In genomic region chr20:51416532-51417244, GRCh38 we compare ENCODE assay signal across 16 cellular contexts.
DNase-seq lines count a peak whose midpoint lies in the region; ATAC-seq and TF ChIP-seq lines count a peak whose summit lies in the region.
"Had no signal": no experiment of that assay in that cellular context is flagged by ENCODE, and none has a peak within 500 bp of the region (broad histone marks: within the 10 kb centered on the region; RNA-seq: fewer than 3 reads in every experiment).

No MANE protein-coding gene starts in this region.

- H3K27ac Mint-ChIP-seq in T-helper 1 cell treated with Interleukin-12 subunit alpha and Interleukin-12 subunit beta and Interleukin-4 antibody, amounts not matched to agents 30 μg/mL and 1 μg/mL, for 36 hours, result peak overlapping the region; percentile 62
- peak overlapping the region; percentile 83 for H3K27ac Mint-ChIP-seq in activated T-helper 1 cell treated with anti-CD3 and anti-CD28 coated beads, Interleukin-12 subunit alpha, Interleukin-12 subunit beta, Interleukin-2, Interleukin-4 antibody, amounts not matched to agents 30 ng/mL and 10 ng/mL and 1 ng/mL, durations not matched to agents 14 hours and 24 hours and 36 hours
- H3K27ac Mint-ChIP-seq in naive thymus-derived CD8-positive, alpha-beta T cell, result peak overlapping the region; percentile 19 to 98 (median 75)
- H3K27ac Mint-ChIP-seq: HFFc6 had no signal

- CTCF ChIA-PET in GM10248 (lab: Yijun Ruan, JAX), result interaction anchor here (1.1 to 4.0 kb wide), 6 partner anchors 12 to 178 kb away, joined by 3 to 20 read pairs (median 4); partner anchors contain the start of gene NFATC2

- no peak for ATAC-seq in naive thymus-derived CD8-positive, alpha-beta T cell
- no peak for ATAC-seq in HG03469 (IDR thresholded peaks at IDR 0.05; ENCODE audit: unreplicated experiment)
- ATAC-seq: Panc1, pancreas had no signal

- H3K27me3 Mint-ChIP-seq in T-helper 1 cell treated with Interleukin-12 subunit alpha and Interleukin-12 subunit beta and Interleukin-4 antibody, amounts not matched to agents 30 μg/mL and 1 μg/mL, for 36 hours (ENCODE audit: low read depth), result no peaks in the 10 kb centered on the region
- H3K27me3 Mint-ChIP-seq in activated T-helper 1 cell treated with anti-CD3 and anti-CD28 coated beads, Interleukin-12 subunit alpha, Interleukin-12 subunit beta, Interleukin-2, Interleukin-4 antibody, amounts not matched to agents 30 ng/mL and 10 ng/mL and 1 ng/mL, durations not matched to agents 14 hours and 24 hours and 36 hours (ENCODE audit: insufficient read depth), result no peaks in the 10 kb centered on the region
- no peaks in the 10 kb centered on the region for H3K27me3 Mint-ChIP-seq in naive thymus-derived CD8-positive, alpha-beta T cell

- TF ChIP-seq CTCF in GM13976 (IDR thresholded peaks at IDR 0.05; ENCODE audit: borderline replicate concordance, control extremely low read depth, extremely low read depth, insufficient read depth, missing control alignments), result no peak
- TF ChIP-seq CTCF in GM10248 (IDR thresholded peaks at IDR 0.05; ENCODE audit: control extremely low read depth, extremely low read depth, low read depth, missing control alignments), result no peak

- intact Hi-C loops in activated T-helper 1 cell treated with anti-CD3 and anti-CD28 coated beads, Interleukin-12 subunit alpha, Interleukin-12 subunit beta, Interleukin-2, Interleukin-4 antibody, amounts not matched to agents 30 ng/mL and 10 ng/mL and 1 ng/mL, durations not matched to agents 14 hours and 24 hours and 36 hours (cut with micrococcal nuclease), result no loop called here

- peaks cover 44% of the 10 kb centered on the region for H3K36me3 Mint-ChIP-seq in T-helper 1 cell treated with Interleukin-12 subunit alpha and Interleukin-12 subunit beta and Interleukin-4 antibody, amounts not matched to agents 30 μg/mL and 1 μg/mL, for 36 hours (ENCODE audit: low read depth)
- peaks cover 49% of the 10 kb centered on the region for H3K36me3 Mint-ChIP-seq in activated T-helper 1 cell treated with anti-CD3 and anti-CD28 coated beads, Interleukin-12 subunit alpha, Interleukin-12 subunit beta, Interleukin-2, Interleukin-4 antibody, amounts not matched to agents 30 ng/mL and 10 ng/mL and 1 ng/mL, durations not matched to agents 14 hours and 24 hours and 36 hours (ENCODE audit: low read depth)
- peaks cover 0 to 69% (median 0%) of the 10 kb centered on the region in 3 donors for H3K36me3 Mint-ChIP-seq in naive thymus-derived CD8-positive, alpha-beta T cell

- DNase-seq in T-helper 1 cell (no peak), GM13976 (ENCODE audit: low spot score) (peak; percentile 24), GM10248 (ENCODE audit: extremely low spot score) (no peak), 8988T (no peak)
- no peak for DNase-seq in activated T-helper 1 cell treated with anti-CD3 and anti-CD28 coated beads, Interleukin-12 subunit alpha, Interleukin-12 subunit beta, Interleukin-2, Interleukin-4 antibody, amounts not matched to agents 30 ng/mL and 10 ng/mL and 1 ng/mL, durations not matched to agents 14 hours and 24 hours and 36 hours (ENCODE audit: low spot score)
- DNase-seq in naive thymus-derived CD8-positive, alpha-beta T cell, result no peak
- DNase-seq: HFFc6, NCI-H1694 treated with DMSO at 0.1 percent for 48 hours, NCI-H526 treated with DMSO at 0.1 percent for 48 hours, pancreas, testis, WERI-Rb-1 had no signal

- in situ Hi-C loops in GM13976 (cut with MboI; ENCODE audit: low sequenced_read_pairs, unreplicated experiment), result no loop called here

- no peaks in the 10 kb centered on the region for H3K9me3 Mint-ChIP-seq in T-helper 1 cell treated with Interleukin-12 subunit alpha and Interleukin-12 subunit beta and Interleukin-4 antibody, amounts not matched to agents 30 μg/mL and 1 μg/mL, for 36 hours
- no peaks in the 10 kb centered on the region for H3K9me3 Mint-ChIP-seq in activated T-helper 1 cell treated with anti-CD3 and anti-CD28 coated beads, Interleukin-12 subunit alpha, Interleukin-12 subunit beta, Interleukin-2, Interleukin-4 antibody, amounts not matched to agents 30 ng/mL and 10 ng/mL and 1 ng/mL, durations not matched to agents 14 hours and 24 hours and 36 hours
- no peaks in the 10 kb centered on the region for H3K9me3 Mint-ChIP-seq in naive thymus-derived CD8-positive, alpha-beta T cell
- H3K9me3 Mint-ChIP-seq: dendritic cell treated with granulocyte-macrophage colony-stimulating factor and Interleukin-4, amounts not matched to agents 40 ng/mL and 50 ng/mL, for 4 days; HFFc6 had no signal

- H3K4me1 Mint-ChIP-seq in T-helper 1 cell treated with Interleukin-12 subunit alpha and Interleukin-12 subunit beta and Interleukin-4 antibody, amounts not matched to agents 30 μg/mL and 1 μg/mL, for 36 hours (ENCODE audit: low read depth), result peaks cover 58% of the 10 kb centered on the region
- peaks cover 75% of the 10 kb centered on the region for H3K4me1 Mint-ChIP-seq in activated T-helper 1 cell treated with anti-CD3 and anti-CD28 coated beads, Interleukin-12 subunit alpha, Interleukin-12 subunit beta, Interleukin-2, Interleukin-4 antibody, amounts not matched to agents 30 ng/mL and 10 ng/mL and 1 ng/mL, durations not matched to agents 14 hours and 24 hours and 36 hours (ENCODE audit: low read depth)
- H3K4me1 Mint-ChIP-seq in naive thymus-derived CD8-positive, alpha-beta T cell, result peaks cover 10 to 74% (median 26%) of the 10 kb centered on the region in 4 donors

- H3K4me3 Mint-ChIP-seq in T-helper 1 cell treated with Interleukin-12 subunit alpha and Interleukin-12 subunit beta and Interleukin-4 antibody, amounts not matched to agents 30 μg/mL and 1 μg/mL, for 36 hours, result peak overlapping the region; percentile 25
- H3K4me3 Mint-ChIP-seq in activated T-helper 1 cell treated with anti-CD3 and anti-CD28 coated beads, Interleukin-12 subunit alpha, Interleukin-12 subunit beta, Interleukin-2, Interleukin-4 antibody, amounts not matched to agents 30 ng/mL and 10 ng/mL and 1 ng/mL, durations not matched to agents 14 hours and 24 hours and 36 hours, result no peak overlapping the region
- H3K4me3 Mint-ChIP-seq in naive thymus-derived CD8-positive, alpha-beta T cell, result peak overlapping the region in 2 of 10 donors; percentile 55 to 70
- H3K4me3 Mint-ChIP-seq: dendritic cell treated with granulocyte-macrophage colony-stimulating factor and Interleukin-4, amounts not matched to agents 40 ng/mL and 50 ng/mL, for 4 days; HFFc6 had no signal

- POLR2A ChIA-PET in naive thymus-derived CD8-positive, alpha-beta T cell (lab: Charles Lee), result no interaction called here
- POLR2A ChIA-PET in GM10248 (lab: Yijun Ruan, JAX), result no interaction called here
